9 cellular contexts compared by ENCODE assay signal in genomic region chr19:5805465-5806132, GRCh38. TPM values are rescaled to one million over a fixed set of nuclear protein-coding genes. Genes with fewer than 3 reads are reported as not detected.
DNase-seq lines count a peak whose midpoint lies in the region; ATAC-seq, FAIRE-seq and TF ChIP-seq lines count a peak whose summit lies in the region.
"Had no signal": no experiment of that assay in that cellular context is flagged by ENCODE, and none has a peak within 500 bp of the region (broad histone marks: within the 10 kb centered on the region; RNA-seq: fewer than 3 reads in every experiment).

No MANE protein-coding gene starts in this region.

- H3K9me3 Mint-ChIP-seq in nephron = no peaks in the 10 kb centered on the region

- no peak for TF ChIP-seq POLR2A in H54 (IDR thresholded peaks at IDR 0.05; ENCODE audit: low read depth, low read length)

- H3K4me1 Mint-ChIP-seq in nephron = peaks cover 16% of the 10 kb centered on the region

- H3K9me3 ChIP-seq in esophagus (ENCODE audit: control insufficient read depth in 2 of 2, insufficient read depth in 1 of 2, low read depth in 1 of 2, low read length in 1 of 2) = no peaks in the 10 kb centered on the region
- H3K9me3 ChIP-seq: neutrophil had no signal

- no peaks in the 10 kb centered on the region for H3K36me3 Mint-ChIP-seq in nephron (ENCODE audit: low read depth)

- H3K36me3 ChIP-seq in esophagus (ENCODE audit: control insufficient read depth in 2 of 2, insufficient read depth in 2 of 2, low read length in 1 of 2) = no peaks in the 10 kb centered on the region
- H3K36me3 ChIP-seq: neutrophil had no signal

- no peak for ATAC-seq in HG02678 (IDR thresholded peaks at IDR 0.05; ENCODE audit: unreplicated experiment)

- H3K27me3 Mint-ChIP-seq in nephron (ENCODE audit: low read depth) = peaks cover 49% of the 10 kb centered on the region

- H3K27me3 ChIP-seq in esophagus (ENCODE audit: control insufficient read depth in 1 of 2, insufficient read depth in 2 of 2, low read length in 2 of 2) = no peaks in the 10 kb centered on the region

- FAIRE-seq in H54 (lab: Jason Lieb, UNC) = no peak

- TF ChIP-seq CTCF in AG10803 (conservative IDR thresholded peaks at IDR 0.05; ENCODE audit: low read length) = peak; percentile 66
- TF ChIP-seq CTCF in nephron (IDR thresholded peaks at IDR 0.05; ENCODE audit: unreplicated experiment in 3 of 3) = peak; percentile 71 to 81 (median 71)

- H3K4me3 ChIP-seq in AG10803 (ENCODE audit: low read length) (no peak overlapping the region), esophagus (ENCODE audit: low read depth in 1 of 2, low read length in 2 of 2) (peak overlapping the region; percentile 24 to 54)

- H3K4me1 ChIP-seq in esophagus (ENCODE audit: control insufficient read depth in 2 of 2, insufficient read depth in 2 of 2, low read length in 1 of 2) = peaks cover 4 to 8% of the 10 kb centered on the region in 2 donors

- 3 to 4% methylated on average over 46 of the region's 46 CpGs for WGBS in esophagus, 2 donors

- H3K4me3 Mint-ChIP-seq in nephron = peak overlapping the region; percentile 53 to 68 (median 65)

- no peak overlapping the region for H3K27ac Mint-ChIP-seq in nephron

- DNase-seq in AG10803 (ENCODE audit: low read depth) (peak; percentile 24), H54 (ENCODE audit: insufficient read length, low spot score) (peak; percentile 60), NCI-H524 (lab: John Stamatoyannopoulos, UW) (peak; percentile 56 to 84), foreskin melanocyte (no peak)
- peak; percentile 85 for DNase-seq in activated CD8-positive, alpha-beta memory T cell treated with anti-CD3 and anti-CD28 coated beads for 24 hours

- H3K27ac ChIP-seq in esophagus (ENCODE audit: low read depth in 2 of 2, low read length in 1 of 2) = peak overlapping the region; percentile 23 to 65
- H3K27ac ChIP-seq: neutrophil had no signal

RNA-seq across cellular contexts. Expression of gene NRTN, which starts 0.7 kb away (rescaled TPM):
- polyA plus RNA-seq in esophagus = 1 to 10 TPM; 2.2 to 2.8 TPM

RNA-seq across cellular contexts. Expression of gene DUS3L, which starts 14.6 kb away (rescaled TPM):
- polyA plus RNA-seq in esophagus = 10 to 100 TPM; 32.3 to 53.9 TPM

RNA-seq across cellular contexts. Expression of gene PRR22, which starts 21.1 kb away (rescaled TPM):
- polyA plus RNA-seq in esophagus = 1 to 10 TPM; 3.3 to 8.0 TPM

RNA-seq across cellular contexts. Expression of gene FUT6, which starts 33.9 kb away (rescaled TPM):
- polyA plus RNA-seq in esophagus = 10 to 100 TPM; 77.6 to 96.5 TPM

RNA-seq across cellular contexts. Expression of gene FUT3, which starts 45.6 kb away (rescaled TPM):
- 100 to 1,000 TPM; 121 to 183 TPM for polyA plus RNA-seq in esophagus
